Comparison of ENCODE assay signal across 7 cellular contexts in genomic region chr2:89145342-89145741, GRCh38.
A peak's percentile ranks its signal among the peaks of the same experiment; 100 is the strongest.
DNase-seq lines count a peak whose midpoint lies in the region; ATAC-seq, FAIRE-seq and TF ChIP-seq lines count a peak whose summit lies in the region.
"Not testable (repeated sequence)": the region's sequence is repeated elsewhere in the genome, so short reads cannot be mapped to it uniquely, and the experiment has no call there.

No MANE protein-coding gene starts in this region.

- H2BK5ac ChIP-seq in mesendoderm (ENCODE audit: low read length): not testable (repeated sequence)

- H4K8ac ChIP-seq in mesendoderm (ENCODE audit: low read depth, low read length): not testable (repeated sequence)

- H2BK120ac ChIP-seq in mesendoderm (ENCODE audit: low read depth, low read length): not testable (repeated sequence)

- H3K56ac ChIP-seq in mesendoderm (ENCODE audit: low read length): not testable (repeated sequence)

- peak; percentile 31 for ATAC-seq in HG02610 (IDR thresholded peaks at IDR 0.05; ENCODE audit: unreplicated experiment)
- ATAC-seq in K562: not testable (repeated sequence)

- peaks cover 46% of the 10 kb centered on the region for H3K4me1 ChIP-seq in OCI-LY1 (ENCODE audit: insufficient read depth, low read length, severe bottlenecking)
- not testable (repeated sequence) for H3K4me1 ChIP-seq in K562 (replicated peaks in 1 of 2; ENCODE audit: control insufficient read depth in 2 of 2, insufficient read depth in 2 of 2, low read length in 2 of 2); mesendoderm (ENCODE audit: control insufficient read depth, low read depth, low read length)

- not testable (repeated sequence) for H3K9me3 ChIP-seq in OCI-LY1 (ENCODE audit: low read length); K562 (replicated peaks; ENCODE audit: control insufficient read depth, insufficient read depth, low read depth, low read length)

- CTCF ChIA-PET in K562 (lab: Yijun Ruan, JAX; ENCODE audit: low intra/inter-chr PET ratio): not testable (repeated sequence)

- not testable (repeated sequence) for H4K20me1 ChIP-seq in OCI-LY1 (ENCODE audit: insufficient read depth, low read length); K562 (replicated peaks; ENCODE audit: control insufficient read depth, insufficient read depth, low read length)

- H3K4ac ChIP-seq in mesendoderm (ENCODE audit: low read depth, low read length): not testable (repeated sequence)

- not testable (repeated sequence) for H2AFZ ChIP-seq in OCI-LY1 (ENCODE audit: low read length); K562 (ENCODE audit: low read depth, low read length)

- 0% methylated on average over 1 of the region's 1 CpG for WGBS in K562 (ENCODE audit: insufficient coverage, low coverage, missing lambda C conversion rate)
- WGBS in mesendoderm (ENCODE audit: extremely low coverage, insufficient coverage, low lambda C conversion rate): no CpG with 5 or more reads among the region's 1 CpG

- intact Hi-C loops in K562 (cut with micrococcal nuclease): not testable (repeated sequence)

- H3K36me3 ChIP-seq in OCI-LY1 (ENCODE audit: insufficient read depth, low read length); K562 (ENCODE audit: control insufficient read depth, insufficient read depth, low read length); mesendoderm (ENCODE audit: control insufficient read depth, insufficient read depth, low read length): not testable (repeated sequence)

- FAIRE-seq in GM12892 (lab: Jason Lieb, UNC): peak; percentile 78
- peak; percentile 84 for FAIRE-seq in K562 (lab: Jason Lieb, UNC)

- H2BK15ac ChIP-seq in mesendoderm (replicated peaks; ENCODE audit: low read depth): not testable (repeated sequence)

- DNase-seq in DMS53 (lab: John Stamatoyannopoulos, UW): peak; percentile 19
- DNase-seq in GM12892 (ENCODE audit: insufficient read length): not testable (repeated sequence)
- peak; percentile 34 for DNase-seq in NAMALWA (ENCODE audit: low spot score)
- peak in 1 of 4 experiments; percentile 5 for DNase-seq in K562 (ENCODE audit: extremely low read depth in 1 of 4, low spot score in 3 of 4)
- peak; percentile 25 for DNase-seq in mesendoderm

- H3K27me3 ChIP-seq in OCI-LY1 (ENCODE audit: insufficient read depth, low read length); K562 (ENCODE audit: control insufficient read depth in 2 of 2, insufficient read depth in 2 of 2, low read length in 2 of 2); mesendoderm (ENCODE audit: insufficient read depth, low read length, poor library complexity): not testable (repeated sequence)

- H3K18ac ChIP-seq in mesendoderm (ENCODE audit: low read length): not testable (repeated sequence)

- not testable (repeated sequence) for H3K79me2 ChIP-seq in OCI-LY1 (ENCODE audit: insufficient read depth, low read length); K562 (ENCODE audit: control insufficient read depth, insufficient read depth, low read length); mesendoderm (ENCODE audit: control insufficient read depth, insufficient read depth, low read length)

- H3K9me1 ChIP-seq in K562 (ENCODE audit: control insufficient read depth, insufficient read depth, low read length): not testable (repeated sequence)

- not testable (repeated sequence) for H4K5ac ChIP-seq in mesendoderm (ENCODE audit: low read length)

- H3K27ac ChIP-seq in OCI-LY1 (ENCODE audit: low read depth, low read length, poor library complexity, severe bottlenecking); K562 (ENCODE audit: extremely low read depth, low read depth, low read length); mesendoderm (ENCODE audit: low read depth, low read length): not testable (repeated sequence)

- H2AK5ac ChIP-seq in mesendoderm (ENCODE audit: low read length): not testable (repeated sequence)

- peak; percentile 27; the same call in 1 of the 2 replicates for TF ChIP-seq CTCF in OCI-LY1 (IDR thresholded peaks at IDR 0.05; ENCODE audit: low read length)
- not testable (repeated sequence) for TF ChIP-seq CTCF in K562 (IDR thresholded peaks at IDR 0.05 in 2 of 3, conservative IDR thresholded peaks at IDR 0.05 in 1 of 3; ENCODE audit: insufficient read depth in 2 of 3, low read depth in 1 of 3, low read length in 3 of 3)

- not testable (repeated sequence) for H3K4me2 ChIP-seq in OCI-LY1 (ENCODE audit: low read length); K562 (ENCODE audit: insufficient read depth, low read length); mesendoderm (ENCODE audit: low read length)

- not testable (repeated sequence) for H3K9me2 ChIP-seq in OCI-LY1 (ENCODE audit: low read depth, low read length)

- POLR2A ChIA-PET in K562 (lab: Yijun Ruan, JAX): not testable (repeated sequence)

- H3K79me1 ChIP-seq in mesendoderm (ENCODE audit: low read length): not testable (repeated sequence)

- not testable (repeated sequence) for TF ChIP-seq RAD21 in K562 (CRISPR knock-in tag; conservative IDR thresholded peaks at IDR 0.05 in 1 of 2, IDR thresholded peaks at IDR 0.05 in 1 of 2)

- TF ChIP-seq POLR2A in GM12892 (IDR thresholded peaks at IDR 0.05; ENCODE audit: low read depth, low read length); K562 (conservative IDR thresholded peaks at IDR 0.05): not testable (repeated sequence)

- H3K23ac ChIP-seq in mesendoderm (ENCODE audit: low read length): not testable (repeated sequence)

- TF ChIP-seq EP300 in K562 (IDR thresholded peaks at IDR 0.05; ENCODE audit: low read length): not testable (repeated sequence)

- H3K4me3 ChIP-seq in OCI-LY1 (ENCODE audit: low read depth, low read length, poor library complexity, severe bottlenecking); K562; mesendoderm (ENCODE audit: low read length): not testable (repeated sequence)

- H3F3A ChIP-seq in OCI-LY1 (ENCODE audit: insufficient read depth, low read length): not testable (repeated sequence)

- in situ Hi-C loops in K562 (cut with MboI): loop anchor here (25.0 kb wide), 1 partner anchor 258 kb away; no protein-coding TSS in a partner anchor

- H3K9ac ChIP-seq in OCI-LY1 (ENCODE audit: low read length); K562 (ENCODE audit: insufficient read depth in 1 of 2, low read depth in 2 of 2, low read length in 2 of 2); mesendoderm (ENCODE audit: low read length): not testable (repeated sequence)

- BruUV-seq in K562 (replicated peaks; lab: Mats Ljungman, UMichigan): not testable (repeated sequence)
